ENCODE assay signal across 8 cellular contexts in the genomic region with DNA sequence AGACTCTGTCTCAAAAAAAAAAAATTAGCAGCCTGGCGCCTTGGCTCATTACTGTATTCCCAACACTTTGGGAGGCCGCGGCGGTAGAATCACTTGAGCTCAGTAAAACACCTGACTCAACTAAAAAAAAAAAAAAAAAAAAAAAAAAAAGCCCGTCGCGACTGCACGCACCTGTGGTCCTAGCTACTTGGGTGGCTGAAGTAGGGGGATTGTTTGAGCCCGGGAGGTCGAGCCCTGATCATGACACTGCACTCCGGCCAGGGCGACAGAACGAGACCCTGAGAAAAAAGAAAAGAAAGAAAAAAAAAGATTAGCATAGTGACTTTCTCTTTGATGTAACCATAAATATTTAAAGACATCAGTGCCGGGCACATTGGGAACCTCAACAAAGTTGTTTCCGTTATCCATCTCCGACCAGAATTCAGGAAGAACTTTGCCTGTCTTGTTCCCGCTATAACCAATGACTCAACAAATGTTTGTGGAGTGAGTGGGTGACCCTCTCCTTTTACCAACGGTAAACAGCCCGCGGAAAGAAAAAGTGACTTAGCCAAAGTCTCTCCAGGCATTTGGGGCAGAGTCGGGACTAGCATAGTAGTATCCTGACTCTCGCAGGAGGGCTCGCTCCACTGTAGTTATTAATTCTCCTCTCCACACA. TPM values are rescaled to one million over a fixed set of nuclear protein-coding genes. Genes with fewer than 3 reads are reported as not detected.
DNase-seq lines count a peak whose midpoint lies in the region; ATAC-seq, FAIRE-seq and TF ChIP-seq lines count a peak whose summit lies in the region.

No MANE protein-coding gene starts in this region.

- ATAC-seq in GM18519 (IDR thresholded peaks at IDR 0.05; ENCODE audit: low FRiP score, unreplicated experiment) (peak; percentile 31), HG02981 (IDR thresholded peaks at IDR 0.05; ENCODE audit: unreplicated experiment) (peak; percentile 51)

- intact Hi-C loops in stomach (cut with DNase I; ENCODE audit: low total_unique reads) = no loop called here

- no peak for TF ChIP-seq CTCF in 22Rv1 (IDR thresholded peaks at IDR 0.05)
- no peak for TF ChIP-seq CTCF in bronchial epithelial cell (IDR thresholded peaks at IDR 0.05; ENCODE audit: insufficient read depth, low read length, severe bottlenecking)
- no peak for TF ChIP-seq CTCF in stomach (IDR thresholded peaks at IDR 0.05)

- H3K9me3 ChIP-seq in SJCRH30 (replicated peaks) = no peaks in the 10 kb centered on the region
- no peaks in the 10 kb centered on the region for H3K9me3 ChIP-seq in stomach

- no peak for TF ChIP-seq EP300 in stomach (IDR thresholded peaks at IDR 0.05)

- DNase-seq in SJCRH30 (no peak), bronchial epithelial cell (ENCODE audit: low read depth) (peak; percentile 86), left kidney (ENCODE audit: low read depth, low spot score) (peak; percentile 46), stomach (no peak), DMS79 (lab: John Stamatoyannopoulos, UW) (no peak)

- H3K4me1 ChIP-seq in SJCRH30 (no peaks in the 10 kb centered on the region; the same call in 1 of the 2 replicates), stomach (peaks cover 26 to 49% (median 36%) of the 10 kb centered on the region in 4 donors)

- 0 to 3% (median 1%) methylated on average over 23 of the region's 23 CpGs for WGBS in stomach, 5 donors

- no peak for FAIRE-seq in bronchial epithelial cell (lab: Jason Lieb, UNC)

- peaks cover 12% of the 10 kb centered on the region for H3K36me3 ChIP-seq in SJCRH30
- H3K36me3 ChIP-seq in bronchial epithelial cell (ENCODE audit: control insufficient read depth, insufficient read depth, low read length) = peaks cover 1% of the 10 kb centered on the region
- H3K36me3 ChIP-seq in stomach = peaks cover 0 to 31% (median 20%) of the 10 kb centered on the region in 4 donors

- H3K4me3 ChIP-seq in SJCRH30 = peak overlapping the region; percentile 92
- H3K4me3 ChIP-seq in bronchial epithelial cell (ENCODE audit: low read depth, low read length) = peak overlapping the region; percentile 88
- H3K4me3 ChIP-seq in stomach = peak overlapping the region; percentile 85 to 99 (median 94)

- H3K27ac ChIP-seq in 22Rv1 (peak overlapping the region; percentile 64), SJCRH30 (peak overlapping the region; percentile 85), stomach (peak overlapping the region; percentile 79 to 92 (median 91))

- H3K27me3 ChIP-seq in SJCRH30 = no peaks in the 10 kb centered on the region
- H3K27me3 ChIP-seq in bronchial epithelial cell (ENCODE audit: control insufficient read depth, insufficient read depth, low read length) = no peaks in the 10 kb centered on the region
- H3K27me3 ChIP-seq in stomach = no peaks in the 10 kb centered on the region

- TF ChIP-seq POLR2A in stomach (IDR thresholded peaks at IDR 0.05) = no peak

RNA-seq across cellular contexts. Expression of gene MED28, which starts 0.6 kb away (rescaled TPM):
- 39.2 and 43.7 TPM in 2 replicates for total RNA-seq in SJCRH30 (2014; rRNA removed; shearing (Covaris generic))
- total RNA-seq in bronchial epithelial cell (9.1 and 12.4 TPM in 2 replicates), stomach (10 to 100 TPM; 10.6 to 43.5 (median 17.9) TPM)
- 10 to 100 TPM in 2 of 3 donors, 1 to 10 TPM in 1; 6.5 to 15.0 (median 13.0) TPM for polyA plus RNA-seq in stomach

RNA-seq across cellular contexts. Expression of gene LAP3, which starts 36.9 kb away (rescaled TPM):
- 58.3 and 61.5 TPM in 2 replicates for total RNA-seq in SJCRH30 (2014; rRNA removed; shearing (Covaris generic))
- total RNA-seq in bronchial epithelial cell (47.7 and 72.4 TPM in 2 replicates), stomach (100 to 1,000 TPM in 3 of 5 donors, 10 to 100 TPM in 2; 83.0 to 152 (median 117) TPM)
- polyA plus RNA-seq in stomach = 10 to 100 TPM; 46.4 to 47.1 (median 46.6) TPM

Comparison
In these comparisons a context has a peak if more than half of its experiments do, and no peak if none do; other contexts are left out.
1. DNase-seq: peak in bronchial epithelial cell (single experiment) and left kidney (single experiment); none in SJCRH30 (0 of 2), stomach (single experiment) and DMS79 (single experiment).
2. Peak in every context shown above with its lines, with median percentiles within 50 percentile points of each other: H3K27ac ChIP-seq and H3K4me3 ChIP-seq.